Comparison of ENCODE assay signal across 7 cellular contexts in the genomic region with DNA sequence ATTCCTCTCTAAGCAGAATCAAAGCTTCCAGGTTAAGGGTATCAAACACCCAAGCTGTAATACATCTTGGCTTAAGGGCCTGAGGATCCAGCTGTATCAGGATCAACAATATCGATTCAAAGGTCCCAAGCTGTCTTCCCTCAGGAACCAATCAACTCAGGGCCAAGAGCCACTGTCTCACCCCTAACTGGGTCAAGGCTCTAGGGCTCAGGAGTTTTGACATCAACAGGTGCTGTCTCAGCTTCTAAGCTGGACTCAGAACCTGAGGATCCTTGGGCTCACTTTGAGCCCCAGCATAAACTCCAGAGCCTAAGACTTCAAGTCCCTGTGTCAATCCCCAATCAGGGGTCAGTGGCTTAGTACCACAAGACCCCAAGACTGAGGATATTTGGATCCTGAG. TPM values are rescaled to one million over a fixed set of nuclear protein-coding genes. Genes with fewer than 3 reads are reported as not detected.
DNase-seq lines count a peak whose midpoint lies in the region; ATAC-seq and TF ChIP-seq lines count a peak whose summit lies in the region.

No MANE protein-coding gene starts in this region.

- H3K4me3 ChIP-seq in H7 (ENCODE audit: insufficient read depth, low read depth, low read length) (peak overlapping the region; percentile 2; the same call in 1 of the 2 replicates), gastroesophageal sphincter (peak overlapping the region; percentile 67 to 90), smooth muscle cell (peak overlapping the region; percentile 90)

- no peaks in the 10 kb centered on the region for H4K20me1 ChIP-seq in smooth muscle cell (ENCODE audit: low read depth)

- H3K27ac ChIP-seq in gastroesophageal sphincter (no peak overlapping the region), smooth muscle cell (ENCODE audit: low read depth) (no peak overlapping the region)

- peak overlapping the region; percentile 95 for H3K4me2 ChIP-seq in smooth muscle cell

- no peaks in the 10 kb centered on the region for H3K27me3 Mint-ChIP-seq in T-helper 17 cell

- peaks cover 2% of the 10 kb centered on the region for H3K36me3 Mint-ChIP-seq in T-helper 17 cell (ENCODE audit: low read depth)

- H3K9me3 ChIP-seq in T-helper 17 cell (ENCODE audit: control insufficient read depth, low read length, poor library complexity, severe bottlenecking) (no peaks in the 10 kb centered on the region), gastroesophageal sphincter (no peaks in the 10 kb centered on the region), smooth muscle cell (replicated peaks; ENCODE audit: low read depth) (no peaks in the 10 kb centered on the region)

- no peak for TF ChIP-seq CTCF in gastroesophageal sphincter (IDR thresholded peaks at IDR 0.05)
- TF ChIP-seq CTCF in smooth muscle cell (IDR thresholded peaks at IDR 0.05; ENCODE audit: borderline replicate concordance, insufficient read depth, poor library complexity, severe bottlenecking): no peak

- TF ChIP-seq POLR2A in gastroesophageal sphincter (IDR thresholded peaks at IDR 0.05): no peak

- TF ChIP-seq EP300 in gastroesophageal sphincter (IDR thresholded peaks at IDR 0.05): no peak

- H3K27me3 ChIP-seq in H7 (ENCODE audit: control insufficient read depth, insufficient read depth, low read length) (no peaks in the 10 kb centered on the region), gastroesophageal sphincter (no peaks in the 10 kb centered on the region), smooth muscle cell (ENCODE audit: low read depth) (no peaks in the 10 kb centered on the region)

- H3K4me3 Mint-ChIP-seq in T-helper 17 cell: peak overlapping the region; percentile 89

- no CpG with 5 or more reads among the region's 1 CpG for WGBS in gastroesophageal sphincter (ENCODE audit: low coverage in 1 of 2), 2 donors
- 93% methylated on average over 1 of the region's 1 CpG for WGBS in smooth muscle cell (ENCODE audit: low lambda C conversion rate)

- H3K4me1 ChIP-seq in gastroesophageal sphincter (peaks cover 0 to 24% (median 10%) of the 10 kb centered on the region in 3 donors), smooth muscle cell (ENCODE audit: low read depth) (peaks cover 6% of the 10 kb centered on the region)

- ATAC-seq in T-helper 17 cell (no peak), gastroesophageal sphincter (no peak), HG02798 (IDR thresholded peaks at IDR 0.05; ENCODE audit: poor library complexity, unreplicated experiment) (no peak), HG02571 (IDR thresholded peaks at IDR 0.05; ENCODE audit: unreplicated experiment) (no peak)

- DNase-seq in H7 (no peak), T-helper 17 cell (no peak), smooth muscle cell (lab: John Stamatoyannopoulos, UW; ENCODE audit: unreplicated experiment) (no peak), amygdala (lab: John Stamatoyannopoulos, UW) (no peak)

- H3K79me2 ChIP-seq in smooth muscle cell (ENCODE audit: low read depth): no peaks in the 10 kb centered on the region

- peaks cover 9% of the 10 kb centered on the region for H3K4me1 Mint-ChIP-seq in T-helper 17 cell

- peak overlapping the region; percentile 92 for H3K9ac ChIP-seq in smooth muscle cell (ENCODE audit: low read depth)

- H3K27ac Mint-ChIP-seq in T-helper 17 cell: no peak overlapping the region

- H3K36me3 ChIP-seq in H7 (replicated peaks; ENCODE audit: control insufficient read depth, insufficient read depth, low read length): peaks cover 9% of the 10 kb centered on the region
- peaks cover 0 to 26% of the 10 kb centered on the region in 2 donors for H3K36me3 ChIP-seq in gastroesophageal sphincter
- H3K36me3 ChIP-seq in smooth muscle cell (ENCODE audit: low read depth): no peaks in the 10 kb centered on the region

- H3F3A ChIP-seq in smooth muscle cell (ENCODE audit: low read depth): peaks cover 6% of the 10 kb centered on the region

- H2AFZ ChIP-seq in smooth muscle cell (ENCODE audit: low read depth): no peak overlapping the region

RNA-seq across cellular contexts. Expression of gene FBXW9, which starts 0.9 kb away (rescaled TPM):
- total RNA-seq in H7 (2014; rRNA removed; shearing (Covaris generic)): 15.3 and 21.2 TPM in 2 replicates
- total RNA-seq in T-helper 17 cell: 1 to 10 TPM; 2.9 to 3.5 TPM
- 1 to 10 TPM; 3.8 to 7.5 (median 4.1) TPM for total RNA-seq in gastroesophageal sphincter
- total RNA-seq in smooth muscle cell: 9.1 and 9.5 TPM in 2 replicates
- 16.7 and 17.3 TPM in 2 replicates for polyA plus RNA-seq in smooth muscle cell

RNA-seq across cellular contexts. Expression of gene GNG14, which starts 7.7 kb away (rescaled TPM):
- total RNA-seq in H7 (2014; rRNA removed; shearing (Covaris generic)): not detected in 2 replicates
- total RNA-seq in T-helper 17 cell (not detected), gastroesophageal sphincter (not detected), smooth muscle cell (not detected in 2 replicates)
- 2.0 TPM in 1 of 2 replicates, not detected in the other for polyA plus RNA-seq in smooth muscle cell

RNA-seq across cellular contexts. Expression of gene DHPS, which starts 13.8 kb away (rescaled TPM):
- total RNA-seq in H7 (2014; rRNA removed; shearing (Covaris generic)): 83.1 and 86.4 TPM in 2 replicates
- total RNA-seq in T-helper 17 cell (100 to 1,000 TPM; 126 to 147 TPM), gastroesophageal sphincter (100 to 1,000 TPM in 1 of 4 donors, 10 to 100 TPM in 3; 77.3 to 122 (median 92.1) TPM), smooth muscle cell (44.0 and 67.6 TPM in 2 replicates)
- polyA plus RNA-seq in smooth muscle cell: 43.9 and 57.3 TPM in 2 replicates

RNA-seq across cellular contexts. Expression of gene TNPO2, which starts 28.2 kb away (rescaled TPM):
- 34.1 and 48.9 TPM in 2 replicates for total RNA-seq in H7 (2014; rRNA removed; shearing (Covaris generic))
- total RNA-seq in T-helper 17 cell (10 to 100 TPM; 48.6 to 60.0 TPM), gastroesophageal sphincter (10 to 100 TPM; 52.0 to 89.2 (median 76.1) TPM), smooth muscle cell (43.0 and 45.4 TPM in 2 replicates)
- polyA plus RNA-seq in smooth muscle cell: 8.7 and 10.7 TPM in 2 replicates

RNA-seq across cellular contexts. Expression of gene WDR83, which starts 28.9 kb away (rescaled TPM):
- 11.6 and 12.5 TPM in 2 replicates for total RNA-seq in H7 (2014; rRNA removed; shearing (Covaris generic))
- total RNA-seq in T-helper 17 cell: 10 to 100 TPM; 10.5 to 11.1 TPM
- total RNA-seq in gastroesophageal sphincter: 10 to 100 TPM in 3 of 4 donors, 1 to 10 TPM in 1; 8.8 to 19.8 (median 15.5) TPM
- total RNA-seq in smooth muscle cell: 4.8 and 12.4 TPM in 2 replicates
- polyA plus RNA-seq in smooth muscle cell: 21.6 TPM in 2 replicates

Comparison
In these comparisons a context has a peak if more than half of its experiments do, and no peak if none do; other contexts are left out.
1. H3K4me3 ChIP-seq: peak in every context shown above with its lines; median percentile 90 in smooth muscle cell; 78 in gastroesophageal sphincter; 2 in H7.